ENCODE assay signal across 10 cellular contexts in the genomic region with DNA sequence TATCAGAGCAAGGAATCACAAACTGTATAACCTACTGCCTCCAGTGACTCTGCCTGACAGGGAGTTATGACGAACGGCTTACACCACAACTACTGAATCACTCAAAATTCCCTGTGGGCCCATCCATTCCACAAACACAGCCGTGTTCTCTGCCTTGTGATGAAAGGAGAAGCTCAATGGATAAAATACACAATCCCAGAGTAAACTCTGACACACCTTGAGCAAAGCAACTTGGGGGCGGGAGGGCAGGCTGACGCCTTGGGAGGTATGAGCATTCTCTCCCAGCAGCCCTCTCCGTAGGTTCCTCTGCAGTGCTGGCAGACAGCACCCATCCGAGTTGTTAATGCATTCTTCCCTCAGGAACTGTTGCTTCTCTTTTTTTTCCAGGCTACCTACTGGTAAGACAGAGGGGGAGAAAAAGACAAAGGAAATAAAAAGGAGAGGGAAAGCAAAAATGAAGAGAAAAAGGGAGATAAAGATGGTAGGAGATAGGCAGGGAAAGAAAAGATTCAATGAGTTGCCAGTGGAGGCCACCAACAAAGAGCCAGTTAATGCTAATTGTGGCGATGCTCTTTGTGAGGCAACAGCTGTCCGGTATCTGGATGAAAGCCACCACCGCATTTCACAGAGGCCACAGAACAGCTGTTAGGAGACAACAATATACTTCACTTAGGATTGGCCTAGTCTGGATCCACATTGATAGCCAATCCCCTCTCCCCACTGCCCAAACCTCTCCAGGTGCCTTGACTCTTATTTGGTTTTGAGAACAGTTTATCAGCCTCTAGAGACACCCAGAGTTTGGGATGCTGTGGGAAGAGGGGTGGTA. TPM values are rescaled to one million over a fixed set of nuclear protein-coding genes. Genes with fewer than 3 reads are reported as not detected.
A peak's percentile ranks its signal among the peaks of the same experiment; 100 is the strongest.
DNase-seq lines count a peak whose midpoint lies in the region; TF ChIP-seq lines count a peak whose summit lies in the region.
"Had no signal": no experiment of that assay in that cellular context is flagged by ENCODE, and none has a peak within 500 bp of the region (broad histone marks: within the 10 kb centered on the region; RNA-seq: fewer than 3 reads in every experiment).

No MANE protein-coding gene starts in this region.

- TF ChIP-seq POLR2A in testis (IDR thresholded peaks at IDR 0.05) = no peak

- DNase-seq in AG20443 (ENCODE audit: low spot score) (peak; percentile 20), NCI-H69 (lab: John Stamatoyannopoulos, UW) (peak; percentile 94), fibroblast of lung (ENCODE audit: low read depth in 2 of 2) (peak; percentile 47 to 62), testis (no peak)
- DNase-seq in stimulated activated CD4-positive, alpha-beta T cell treated with anti-CD3 and anti-CD28 coated beads, Interleukin-12 subunit alpha, Interleukin-12 subunit beta, amount 100 ng/mL, for 4 hours = no peak
- no peak for DNase-seq in activated CD4-positive, CD25-positive, alpha-beta regulatory T cell (lab: John Stamatoyannopoulos, UW)
- DNase-seq in effector CD4-positive, alpha-beta T cell = no peak
- DNase-seq: glutamatergic neuron, midbrain had no signal

- intact Hi-C loops in testis (cut with DNase I; ENCODE audit: low total_unique reads) = no loop called here

- H3K9me3 ChIP-seq in fibroblast of lung (ENCODE audit: control insufficient read depth, insufficient read depth, low read depth, low read length) (no peaks in the 10 kb centered on the region), neural cell (ENCODE audit: low read length) (no peaks in the 10 kb centered on the region), testis (no peaks in the 10 kb centered on the region)

- no peak overlapping the region for H2AFZ ChIP-seq in fibroblast of lung (ENCODE audit: low read length)
- no peak overlapping the region for H2AFZ ChIP-seq in neural cell (ENCODE audit: low read depth, low read length)

- no peak overlapping the region for H3K4me2 ChIP-seq in fibroblast of lung (ENCODE audit: extremely low read depth, insufficient read depth, low read length)
- no peak overlapping the region for H3K4me2 ChIP-seq in neural cell (ENCODE audit: low read length)

- TF ChIP-seq CTCF in fibroblast of lung (conservative IDR thresholded peaks at IDR 0.05 in 1 of 2, IDR thresholded peaks at IDR 0.05 in 1 of 2; ENCODE audit: low read depth in 1 of 2, low read length in 2 of 2) (no peak), neural cell (IDR thresholded peaks at IDR 0.05; ENCODE audit: poor library complexity, severe bottlenecking) (no peak), testis (IDR thresholded peaks at IDR 0.05) (no peak)

- 48 to 65% methylated on average over 10 of the region's 10 CpGs for WGBS in testis, 2 donors

- no peaks in the 10 kb centered on the region for H3K79me2 ChIP-seq in fibroblast of lung (ENCODE audit: control insufficient read depth, insufficient read depth, low read length)
- H3K79me2 ChIP-seq in neural cell (replicated peaks; ENCODE audit: insufficient read depth, low read length) = no peaks in the 10 kb centered on the region

- no peak overlapping the region for H3K27ac ChIP-seq in fibroblast of lung (ENCODE audit: insufficient read depth, low read length)
- peak overlapping the region; percentile 57 for H3K27ac ChIP-seq in neural cell (ENCODE audit: low read length)
- no peak overlapping the region for H3K27ac ChIP-seq in testis

- H3K4me3 ChIP-seq in fibroblast of lung (replicated peaks in 1 of 4; ENCODE audit: control extremely low read depth in 1 of 4, insufficient read depth in 1 of 4, low read depth in 3 of 4, low read length in 4 of 4) (no peak overlapping the region), neural cell (ENCODE audit: low read length) (peak overlapping the region; percentile 2), testis (no peak overlapping the region)

- TF ChIP-seq EP300 in neural cell (conservative IDR thresholded peaks at IDR 0.05; ENCODE audit: poor library complexity, severe bottlenecking) = peak; percentile 64

- no peaks in the 10 kb centered on the region for H3K36me3 ChIP-seq in fibroblast of lung (ENCODE audit: control insufficient read depth, insufficient read depth, low read length)
- no peaks in the 10 kb centered on the region for H3K36me3 ChIP-seq in neural cell (ENCODE audit: insufficient read depth, low read length)
- H3K36me3 ChIP-seq in testis (ENCODE audit: low read depth, missing control alignments) = no peaks in the 10 kb centered on the region

- H3K9me2 ChIP-seq in neural cell (ENCODE audit: insufficient read depth, low read length) = no peaks in the 10 kb centered on the region

- TF ChIP-seq RAD21 in neural cell (conservative IDR thresholded peaks at IDR 0.05) = peak; percentile 14

- H3K9ac ChIP-seq in fibroblast of lung (ENCODE audit: insufficient read depth, low read length) = no peak overlapping the region
- H3K9ac ChIP-seq in neural cell (ENCODE audit: low read length) = no peak overlapping the region

- H3K27me3 ChIP-seq in fibroblast of lung (ENCODE audit: control insufficient read depth, insufficient read depth, low read length) (no peaks in the 10 kb centered on the region), neural cell (ENCODE audit: insufficient read depth, low read depth, low read length) (no peaks in the 10 kb centered on the region), testis (no peaks in the 10 kb centered on the region)

- H4K20me1 ChIP-seq in fibroblast of lung (ENCODE audit: control insufficient read depth, extremely low read depth, insufficient read depth, low read length) (no peaks in the 10 kb centered on the region), neural cell (ENCODE audit: insufficient read depth) (no peaks in the 10 kb centered on the region)

- no peaks in the 10 kb centered on the region for H3K4me1 ChIP-seq in fibroblast of lung (ENCODE audit: control insufficient read depth, extremely low read depth, insufficient read depth, low read length)
- H3K4me1 ChIP-seq in testis = no peaks in the 10 kb centered on the region

- H3F3A ChIP-seq in neural cell (ENCODE audit: insufficient read depth, low read length, poor library complexity, severe bottlenecking) = no peaks in the 10 kb centered on the region

TF ChIP-seq in neural cell, 6 proteins besides CTCF, POLR2A, EP300 and RAD21:
- TF ChIP-seq EZH2 (IDR thresholded peaks at IDR 0.05; ENCODE audit: borderline replicate concordance, insufficient read depth, low read length, poor library complexity, severe bottlenecking) = no peak
- no peak for TF ChIP-seq MXI1 (conservative IDR thresholded peaks at IDR 0.05; ENCODE audit: poor library complexity, severe bottlenecking)
- TF ChIP-seq SMC3 (conservative IDR thresholded peaks at IDR 0.05; ENCODE audit: poor library complexity) = no peak
- peak; percentile 60 for TF ChIP-seq REST (IDR thresholded peaks at IDR 0.05; ENCODE audit: borderline replicate concordance)

RNA-seq across cellular contexts. Expression of gene DIO2, which starts 4.7 kb away (rescaled TPM):
- total RNA-seq in fibroblast of lung = 0.77 and 3.3 TPM in 2 replicates
- polyA plus RNA-seq in fibroblast of lung = 1.9 and 2.5 TPM in 2 replicates
- polyA plus RNA-seq in fibroblast of lung (2012) = 1.6 and 5.2 TPM in 2 replicates
- polyA minus RNA-seq in fibroblast of lung (ENCODE audit: low replicate concordance) = 5.5 and 28.0 TPM in 2 replicates
- 1.3 and 2.1 TPM in 2 replicates for polyA plus RNA-seq in neural cell
- 0.97 and 1.2 TPM in 2 replicates for polyA minus RNA-seq in neural cell
- 1 to 10 TPM; 3.8 to 4.9 TPM for total RNA-seq in testis
- polyA plus RNA-seq in testis (ENCODE audit: insufficient read depth, low read depth, low replicate concordance) = 10.9 TPM

Comparison
In these comparisons a context has a peak if more than half of its experiments do, and no peak if none do; other contexts are left out.
1. DNase-seq: peak in AG20443 (single experiment), NCI-H69 (single experiment) and fibroblast of lung (2 of 2); none in stimulated activated CD4-positive, alpha-beta T cell treated with anti-CD3 and anti-CD28 coated beads, Interleukin-12 subunit alpha, Interleukin-12 subunit beta, amount 100 ng/mL, for 4 hours (single experiment), activated CD4-positive, CD25-positive, alpha-beta regulatory T cell (0 of 4), testis (single experiment) and effector CD4-positive, alpha-beta T cell (single experiment).